ENCODE assay signal across 23 cellular contexts in genomic region chr17:38577645-38578173, GRCh38. TPM values are rescaled to one million over a fixed set of nuclear protein-coding genes. Genes with fewer than 3 reads are reported as not detected.
A peak's percentile ranks its signal among the peaks of the same experiment; 100 is the strongest.
DNase-seq lines count a peak whose midpoint lies in the region; ATAC-seq, FAIRE-seq and TF ChIP-seq lines count a peak whose summit lies in the region.
"Had no signal": no experiment of that assay in that cellular context is flagged by ENCODE, and none has a peak within 500 bp of the region (broad histone marks: within the 10 kb centered on the region; RNA-seq: fewer than 3 reads in every experiment).

No MANE protein-coding gene starts in this region.

- no peak overlapping the region for H4K12ac ChIP-seq in trophoblast cell (ENCODE audit: low read depth, low read length)

- no peak for ATAC-seq in WTC11
- no peak for ATAC-seq in CD8-positive, alpha-beta T cell
- ATAC-seq: activated naive CD8-positive, alpha-beta T cell treated with anti-CD3 and anti-CD28 coated beads, Interleukin-2, amount 50 U/mL, for 24 hours had no signal

- H4K8ac ChIP-seq in trophoblast cell (ENCODE audit: low read depth, low read length): no peak overlapping the region

- H3K9me3 ChIP-seq in iPS-20b (ENCODE audit: insufficient read depth, low read depth, low read length) (no peaks in the 10 kb centered on the region), trophoblast cell (ENCODE audit: insufficient read depth, low read depth, low read length) (peaks cover 3% of the 10 kb centered on the region), kidney (ENCODE audit: control insufficient read depth in 1 of 2, low read length in 2 of 2) (no peaks in the 10 kb centered on the region)
- H3K9me3 ChIP-seq in CD8-positive, alpha-beta T cell (ENCODE audit: low read length): no peaks in the 10 kb centered on the region
- H3K9me3 ChIP-seq: Peyer's patch had no signal

- no peak overlapping the region for H3K23ac ChIP-seq in trophoblast cell (ENCODE audit: low read length)

- H3K18ac ChIP-seq in trophoblast cell (ENCODE audit: low read length): no peak overlapping the region

- H3K9ac ChIP-seq in iPS-20b (ENCODE audit: low read depth, low read length): no peak overlapping the region
- no peak overlapping the region for H3K9ac ChIP-seq in trophoblast cell (ENCODE audit: low read length)
- no peak overlapping the region for H3K9ac ChIP-seq in kidney (ENCODE audit: low read length in 2 of 2)

- H3K27me3 Mint-ChIP-seq in WTC11 (ENCODE audit: low read depth): peaks cover 91% of the 10 kb centered on the region
- peaks cover 75% of the 10 kb centered on the region for H3K27me3 Mint-ChIP-seq in CD8-positive, alpha-beta T cell (ENCODE audit: low read depth)

- H2BK5ac ChIP-seq in trophoblast cell (ENCODE audit: low read depth, low read length, poor library complexity): no peak overlapping the region

- H3K36me3 Mint-ChIP-seq in WTC11: no peaks in the 10 kb centered on the region
- no peaks in the 10 kb centered on the region for H3K36me3 Mint-ChIP-seq in CD8-positive, alpha-beta T cell

- peaks cover 58% of the 10 kb centered on the region for H3K4me1 Mint-ChIP-seq in WTC11
- peaks cover 10% of the 10 kb centered on the region for H3K4me1 Mint-ChIP-seq in CD8-positive, alpha-beta T cell (ENCODE audit: low read depth)

- no peak overlapping the region for H3K4ac ChIP-seq in trophoblast cell (ENCODE audit: low read depth, low read length)

- no peak overlapping the region for H4K91ac ChIP-seq in trophoblast cell (ENCODE audit: low read depth, low read length)

- H2BK12ac ChIP-seq in trophoblast cell (ENCODE audit: low read length): no peak overlapping the region

- H3K36me3 ChIP-seq in H7 (replicated peaks; ENCODE audit: control insufficient read depth, insufficient read depth, low read length) (no peaks in the 10 kb centered on the region), iPS-20b (ENCODE audit: insufficient read depth, low read depth, low read length) (no peaks in the 10 kb centered on the region), trophoblast cell (ENCODE audit: control insufficient read depth in 1 of 2, insufficient read depth in 2 of 2, low read length in 2 of 2) (no peaks in the 10 kb centered on the region), kidney (ENCODE audit: control insufficient read depth in 1 of 2, insufficient read depth in 2 of 2, low read length in 2 of 2) (no peaks in the 10 kb centered on the region)
- no peaks in the 10 kb centered on the region for H3K36me3 ChIP-seq in CD8-positive, alpha-beta T cell (ENCODE audit: insufficient read depth, low read length)
- H3K36me3 ChIP-seq: Peyer's patch had no signal

- POLR2A ChIA-PET in WTC11 (lab: Charles Lee): no interaction called here
- POLR2A ChIA-PET in CD8-positive, alpha-beta T cell (lab: Charles Lee): no interaction called here

- no peak overlapping the region for H3K14ac ChIP-seq in trophoblast cell (ENCODE audit: low read length)

- H2AFZ ChIP-seq in trophoblast cell (ENCODE audit: insufficient read depth, low read length, poor library complexity): no peak overlapping the region

- CTCF ChIA-PET in WTC11 (lab: Charles Lee): interaction anchor here (0.5 to 5.1 kb wide), 12 partner anchors 10 to 154 kb away, joined by 3 to 57 read pairs (median 4); no protein-coding TSS in a partner anchor
- CTCF ChIA-PET in CD8-positive, alpha-beta T cell (lab: Charles Lee): interaction anchor here (5.1 kb wide), 1 partner anchor 18 kb away, joined by 33 read pairs; no protein-coding TSS in a partner anchor

- H3K27me3 ChIP-seq in H7 (ENCODE audit: control insufficient read depth, insufficient read depth, low read length) (peaks cover 82% of the 10 kb centered on the region), iPS-20b (ENCODE audit: insufficient read depth, low read length) (peaks cover 95% of the 10 kb centered on the region), trophoblast cell (ENCODE audit: insufficient read depth, low read length) (peaks cover 44% of the 10 kb centered on the region)
- H3K27me3 ChIP-seq in CD8-positive, alpha-beta T cell (ENCODE audit: insufficient read depth, low read length): peaks cover 40% of the 10 kb centered on the region

- DNase-seq in H7 (peak; percentile 50), WTC11 (ENCODE audit: low spot score) (no peak), trophoblast cell (no peak), kidney (no peak)
- DNase-seq in CD8-positive, alpha-beta T cell: no peak
- no peak for DNase-seq in stimulated activated CD4-positive, alpha-beta T cell treated with anti-CD3 and anti-CD28 coated beads, Interleukin-2, amount 100 ng/mL, for 48 hours
- DNase-seq: activated CD4-positive, alpha-beta T cell treated with anti-CD3 and anti-CD28 coated beads, Interleukin-2, amount 10 ng/mL, durations not matched to agents 7 days and 5 days; activated naive CD8-positive, alpha-beta T cell treated with anti-CD3 and anti-CD28 coated beads, Interleukin-2, amount 50 U/mL, for 24 hours; activated T-cell treated with anti-CD3 and anti-CD28 coated beads, Interleukin-2, amount 50 U/mL, for 24 hours; HFFc6; mammary epithelial cell; NCI-H1048; NCI-H1694 treated with DMSO at 0.1 percent for 48 hours; NCI-H526; occipital lobe; Peyer's patch; stimulated activated CD4-positive, alpha-beta T cell treated with anti-CD3 and anti-CD28 coated beads, Interleukin-2, amount 100 ng/mL, for 24 hours had no signal

- no peak overlapping the region for H2AK5ac ChIP-seq in trophoblast cell (ENCODE audit: low read length)

- intact Hi-C loops in CD8-positive, alpha-beta T cell (cut with DNase I, micrococcal nuclease): no loop called here
- intact Hi-C loops in kidney (cut with DNase I): no loop called here

- H3K4me2 ChIP-seq in trophoblast cell (ENCODE audit: low read length): peak overlapping the region; percentile 10

- TF ChIP-seq CTCF in WTC11 (IDR thresholded peaks at IDR 0.05) (no peak), kidney (IDR thresholded peaks at IDR 0.05; ENCODE audit: borderline replicate concordance, extremely low read depth, insufficient read depth) (no peak)
- no peak for TF ChIP-seq CTCF in CD8-positive, alpha-beta T cell (IDR thresholded peaks at IDR 0.05)

- H3K27ac ChIP-seq in iPS-20b (ENCODE audit: low read length) (no peak overlapping the region), trophoblast cell (ENCODE audit: low read depth, low read length) (no peak overlapping the region), kidney (ENCODE audit: low read depth in 2 of 2, low read length in 2 of 2) (no peak overlapping the region)
- H3K27ac ChIP-seq in CD8-positive, alpha-beta T cell (ENCODE audit: low read depth, low read length): no peak overlapping the region
- H3K27ac ChIP-seq: epithelial cell of prostate, HL-60, Peyer's patch had no signal

- WGBS in trophoblast cell (ENCODE audit: extremely low coverage, insufficient coverage, insufficient read length): no CpG with 5 or more reads among the region's 12 CpGs

- no peaks in the 10 kb centered on the region for H3K79me1 ChIP-seq in trophoblast cell (ENCODE audit: low read length)

- no peaks in the 10 kb centered on the region for H3K9me3 Mint-ChIP-seq in WTC11
- H3K9me3 Mint-ChIP-seq in CD8-positive, alpha-beta T cell: no peaks in the 10 kb centered on the region
- H3K9me3 Mint-ChIP-seq: activated CD4-positive, alpha-beta T cell treated with anti-CD3 and anti-CD28 coated beads, Interleukin-2, amount 10 ng/mL, durations not matched to agents 7 days and 5 days; activated naive CD8-positive, alpha-beta T cell treated with anti-CD3 and anti-CD28 coated beads, Interleukin-2, amount 50 U/mL, for 24 hours; activated T-cell treated with anti-CD3 and anti-CD28 coated beads, Interleukin-2, amount 50 U/mL, for 24 hours; HFFc6 had no signal

- H3K27ac Mint-ChIP-seq in WTC11: no peak overlapping the region
- H3K27ac Mint-ChIP-seq in CD8-positive, alpha-beta T cell: no peak overlapping the region
- H3K27ac Mint-ChIP-seq: activated CD4-positive, alpha-beta T cell treated with anti-CD3 and anti-CD28 coated beads, Interleukin-2, amount 10 ng/mL, durations not matched to agents 7 days and 5 days; activated naive CD8-positive, alpha-beta T cell treated with anti-CD3 and anti-CD28 coated beads, Interleukin-2, amount 50 U/mL, for 24 hours; activated T-cell treated with anti-CD3 and anti-CD28 coated beads, Interleukin-2, amount 50 U/mL, for 24 hours; HFFc6 had no signal

- no peak overlapping the region for H2BK120ac ChIP-seq in trophoblast cell (ENCODE audit: insufficient read depth, low read length, poor library complexity)

- H3K4me3 Mint-ChIP-seq in WTC11: peak overlapping the region; percentile 58
- H3K4me3 Mint-ChIP-seq in CD8-positive, alpha-beta T cell: no peak overlapping the region
- H3K4me3 Mint-ChIP-seq: activated CD4-positive, alpha-beta T cell treated with anti-CD3 and anti-CD28 coated beads, Interleukin-2, amount 10 ng/mL, durations not matched to agents 7 days and 5 days; activated naive CD8-positive, alpha-beta T cell treated with anti-CD3 and anti-CD28 coated beads, Interleukin-2, amount 50 U/mL, for 24 hours; activated T-cell treated with anti-CD3 and anti-CD28 coated beads, Interleukin-2, amount 50 U/mL, for 24 hours; HFFc6 had no signal

- no peaks in the 10 kb centered on the region for H3K79me2 ChIP-seq in trophoblast cell (ENCODE audit: control insufficient read depth, insufficient read depth, low read length, poor library complexity)

- H3K4me3 ChIP-seq in H7 (ENCODE audit: insufficient read depth, low read depth, low read length) (no peak overlapping the region), iPS-20b (ENCODE audit: low read length) (peak overlapping the region; percentile 70), trophoblast cell (ENCODE audit: low read depth, low read length) (no peak overlapping the region), kidney (ENCODE audit: low read length in 2 of 2) (no peak overlapping the region)
- H3K4me3 ChIP-seq in CD8-positive, alpha-beta T cell (ENCODE audit: low read depth, low read length): no peak overlapping the region

- FAIRE-seq in kidney (lab: Jason Lieb, UNC): no peak
- FAIRE-seq: D721Med, urothelium cell line had no signal

- H3K4me1 ChIP-seq in iPS-20b (ENCODE audit: insufficient read depth, low read length) (peaks cover 16% of the 10 kb centered on the region), trophoblast cell (ENCODE audit: control insufficient read depth in 1 of 2, insufficient read depth in 2 of 2, low read length in 2 of 2) (peaks cover 7 to 10% of the 10 kb centered on the region in 2 experiments), kidney (ENCODE audit: control insufficient read depth in 1 of 2, insufficient read depth in 1 of 2, low read depth in 1 of 2, low read length in 2 of 2) (peaks cover 0 to 2% of the 10 kb centered on the region in 2 donors)
- H3K4me1 ChIP-seq in CD8-positive, alpha-beta T cell (ENCODE audit: insufficient read depth, low read length): peaks cover 10% of the 10 kb centered on the region

RNA-seq across cellular contexts. Expression of gene SRCIN1, which starts 28.0 kb away (rescaled TPM):
- 2.3 TPM in 2 replicates for total RNA-seq in H7 (2014; rRNA removed; shearing (Covaris generic))
- total RNA-seq in WTC11 (2021) (10.7 to 17.3 TPM (median 11.1 TPM) in 3 replicates), kidney (6.1 TPM)
- polyA plus RNA-seq in trophoblast cell (2013): 0.29 and 0.31 TPM in 2 replicates
- under 1 TPM; 0.47 to 0.52 TPM for total RNA-seq in CD8-positive, alpha-beta T cell
- polyA plus RNA-seq in kidney (ENCODE audit: insufficient read depth, low read depth, low replicate concordance): 0.34 TPM
- total RNA-seq: HFFc6, LHCN-M2 had no signal
